22 cellular contexts compared by ENCODE assay signal in genomic region chr22:36936362-36937116, GRCh38. TPM values are rescaled to one million over a fixed set of nuclear protein-coding genes. Genes with fewer than 3 reads are reported as not detected.
DNase-seq lines count a peak whose midpoint lies in the region; ATAC-seq, FAIRE-seq and TF ChIP-seq lines count a peak whose summit lies in the region.
"Had no signal": no experiment of that assay in that cellular context is flagged by ENCODE, and none has a peak within 500 bp of the region (broad histone marks: within the 10 kb centered on the region; RNA-seq: fewer than 3 reads in every experiment).

No MANE protein-coding gene starts in this region.

- H3K36me3 ChIP-seq in OCI-LY3 (replicated peaks; ENCODE audit: low read depth, low read length): peaks cover 63% of the 10 kb centered on the region
- no peaks in the 10 kb centered on the region for H3K36me3 ChIP-seq in kidney (ENCODE audit: control insufficient read depth in 1 of 2, insufficient read depth in 2 of 2, low read length in 2 of 2)
- peaks cover 0 to 15% (median 7%) of the 10 kb centered on the region in 4 donors for H3K36me3 ChIP-seq in upper lobe of left lung
- H3K36me3 ChIP-seq in neural progenitor cell: no peaks in the 10 kb centered on the region
- H3K36me3 ChIP-seq in HAP-1 (replicated peaks): no peaks in the 10 kb centered on the region
- H3K36me3 ChIP-seq: brain microvascular endothelial cell, transverse colon had no signal

- no peak for FAIRE-seq in kidney (lab: Jason Lieb, UNC)
- FAIRE-seq: A549 had no signal

- H3K27ac ChIP-seq in OCI-LY3 (ENCODE audit: low read length) (peak overlapping the region; percentile 27), kidney (ENCODE audit: low read depth in 2 of 2, low read length in 2 of 2) (no peak overlapping the region), upper lobe of left lung (peak overlapping the region in 2 of 4 donors; percentile 21 to 63), neural progenitor cell (no peak overlapping the region)
- H3K27ac ChIP-seq: A549, brain microvascular endothelial cell, transverse colon had no signal

- H3K4me3 Mint-ChIP-seq in activated naive CD4-positive, alpha-beta T cell treated with anti-CD3 and anti-CD28 coated beads, Interleukin-2, amount 50 U/mL, for 24 hours: no peak overlapping the region
- no peak overlapping the region for H3K4me3 Mint-ChIP-seq in neural progenitor cell
- H3K4me3 Mint-ChIP-seq: activated CD4-positive, alpha-beta T cell treated with anti-CD3 and anti-CD28 coated beads, Interleukin-2, amount 10 ng/mL, durations not matched to agents 24 days and 14 days; CD8-positive, alpha-beta T cell; natural killer cell treated with Interleukin-12 subunit alpha and Interleukin-12 subunit beta and Interleukin-15 and Interleukin-18, amount 100 ng/mL, for 72 hours had no signal

- H3K9me3 ChIP-seq in OCI-LY3 (ENCODE audit: insufficient read depth, low read length): no peaks in the 10 kb centered on the region
- H3K9me3 ChIP-seq in kidney (ENCODE audit: control insufficient read depth in 1 of 2, low read length in 2 of 2): no peaks in the 10 kb centered on the region
- no peaks in the 10 kb centered on the region for H3K9me3 ChIP-seq in upper lobe of left lung
- H3K9me3 ChIP-seq in neural progenitor cell (ENCODE audit: low read depth): no peaks in the 10 kb centered on the region
- no peaks in the 10 kb centered on the region for H3K9me3 ChIP-seq in HAP-1
- H3K9me3 ChIP-seq: A549, transverse colon had no signal

- no peak for TF ChIP-seq POLR2A in upper lobe of left lung (IDR thresholded peaks at IDR 0.05)

- H3K4me1 Mint-ChIP-seq in activated naive CD4-positive, alpha-beta T cell treated with anti-CD3 and anti-CD28 coated beads, Interleukin-2, amount 50 U/mL, for 24 hours: no peaks in the 10 kb centered on the region
- no peaks in the 10 kb centered on the region for H3K4me1 Mint-ChIP-seq in neural progenitor cell

- H3K9ac ChIP-seq in OCI-LY3 (ENCODE audit: low read length): no peak overlapping the region
- no peak overlapping the region for H3K9ac ChIP-seq in kidney (ENCODE audit: low read length in 2 of 2)
- H3K9ac ChIP-seq in neural progenitor cell: no peak overlapping the region

- H3K4me3 ChIP-seq in OCI-LY3 (ENCODE audit: low read length): no peak overlapping the region
- no peak overlapping the region for H3K4me3 ChIP-seq in kidney (ENCODE audit: low read length in 2 of 2)
- no peak overlapping the region for H3K4me3 ChIP-seq in upper lobe of left lung
- no peak overlapping the region for H3K4me3 ChIP-seq in neural progenitor cell
- H3K4me3 ChIP-seq in HAP-1: no peak overlapping the region
- H3K4me3 ChIP-seq: A549, transverse colon had no signal

- WGBS in upper lobe of left lung, 2 donors: 79% methylated on average over 17 to 20 of the region's 20 CpGs

- intact Hi-C loops in kidney (cut with DNase I): no loop called here

- no peaks in the 10 kb centered on the region for H3K9me3 Mint-ChIP-seq in activated naive CD4-positive, alpha-beta T cell treated with anti-CD3 and anti-CD28 coated beads, Interleukin-2, amount 50 U/mL, for 24 hours
- H3K9me3 Mint-ChIP-seq in activated naive CD4-positive, alpha-beta T cell treated with anti-CD3 and anti-CD28 coated beads, Interleukin-2, amount 50 U/mL, for 72 hours: no peaks in the 10 kb centered on the region
- no peaks in the 10 kb centered on the region for H3K9me3 Mint-ChIP-seq in neural progenitor cell
- H3K9me3 Mint-ChIP-seq: activated CD4-positive, alpha-beta T cell treated with anti-CD3 and anti-CD28 coated beads, Interleukin-2, amount 10 ng/mL, durations not matched to agents 24 days and 14 days; CD8-positive, alpha-beta T cell; natural killer cell treated with Interleukin-12 subunit alpha and Interleukin-12 subunit beta and Interleukin-15 and Interleukin-18, amount 100 ng/mL, for 72 hours had no signal

- H3K36me3 Mint-ChIP-seq in activated naive CD4-positive, alpha-beta T cell treated with anti-CD3 and anti-CD28 coated beads, Interleukin-2, amount 50 U/mL, for 24 hours: no peaks in the 10 kb centered on the region
- no peaks in the 10 kb centered on the region for H3K36me3 Mint-ChIP-seq in activated naive CD4-positive, alpha-beta T cell treated with anti-CD3 and anti-CD28 coated beads, Interleukin-2, amount 50 U/mL, for 72 hours
- no peaks in the 10 kb centered on the region for H3K36me3 Mint-ChIP-seq in neural progenitor cell
- H3K36me3 Mint-ChIP-seq: CD8-positive, alpha-beta T cell; natural killer cell treated with Interleukin-12 subunit alpha and Interleukin-12 subunit beta and Interleukin-15 and Interleukin-18, amount 100 ng/mL, for 72 hours had no signal

- TF ChIP-seq CTCF in OCI-LY3 (IDR thresholded peaks at IDR 0.05; ENCODE audit: low read depth, low read length): no peak
- no peak for TF ChIP-seq CTCF in kidney (IDR thresholded peaks at IDR 0.05; ENCODE audit: borderline replicate concordance, extremely low read depth, insufficient read depth)
- TF ChIP-seq CTCF in upper lobe of left lung (IDR thresholded peaks at IDR 0.05): no peak
- TF ChIP-seq CTCF in neural progenitor cell (IDR thresholded peaks at IDR 0.05): no peak

- H3K4me2 ChIP-seq in OCI-LY3 (ENCODE audit: low read length) (no peak overlapping the region), neural progenitor cell (no peak overlapping the region)
- H3K4me2 ChIP-seq: A549 had no signal

- H3F3A ChIP-seq in neural progenitor cell (ENCODE audit: low read depth): no peaks in the 10 kb centered on the region

- no peaks in the 10 kb centered on the region for H3K27me3 Mint-ChIP-seq in activated naive CD4-positive, alpha-beta T cell treated with anti-CD3 and anti-CD28 coated beads, Interleukin-2, amount 50 U/mL, for 24 hours
- peaks cover 8% of the 10 kb centered on the region for H3K27me3 Mint-ChIP-seq in neural progenitor cell (ENCODE audit: insufficient read depth, low read depth)
- H3K27me3 Mint-ChIP-seq: activated CD4-positive, alpha-beta T cell treated with anti-CD3 and anti-CD28 coated beads, Interleukin-2, amount 10 ng/mL, durations not matched to agents 24 days and 14 days had no signal

- H3K27ac Mint-ChIP-seq in activated naive CD4-positive, alpha-beta T cell treated with anti-CD3 and anti-CD28 coated beads, Interleukin-2, amount 50 U/mL, for 24 hours: peak overlapping the region; percentile 46
- H3K27ac Mint-ChIP-seq in activated naive CD4-positive, alpha-beta T cell treated with anti-CD3 and anti-CD28 coated beads, Interleukin-2, amount 50 U/mL, for 72 hours: peak overlapping the region in 1 of 2 donors; percentile 60
- H3K27ac Mint-ChIP-seq in neural progenitor cell: no peak overlapping the region
- H3K27ac Mint-ChIP-seq: activated CD4-positive, alpha-beta T cell treated with anti-CD3 and anti-CD28 coated beads, Interleukin-2, amount 10 ng/mL, durations not matched to agents 24 days and 14 days; CD8-positive, alpha-beta T cell had no signal

- H3K4me1 ChIP-seq in OCI-LY3 (ENCODE audit: low read length): peaks cover 19% of the 10 kb centered on the region
- no peaks in the 10 kb centered on the region for H3K4me1 ChIP-seq in kidney (ENCODE audit: control insufficient read depth in 1 of 2, insufficient read depth in 1 of 2, low read depth in 1 of 2, low read length in 2 of 2)
- peaks cover 0 to 4% (median 0%) of the 10 kb centered on the region in 4 donors for H3K4me1 ChIP-seq in upper lobe of left lung
- H3K4me1 ChIP-seq in neural progenitor cell: no peaks in the 10 kb centered on the region
- no peaks in the 10 kb centered on the region for H3K4me1 ChIP-seq in HAP-1
- H3K4me1 ChIP-seq: A549, transverse colon had no signal

- no peak for ATAC-seq in activated naive CD4-positive, alpha-beta T cell treated with anti-CD3 and anti-CD28 coated beads, Interleukin-2, amount 50 U/mL, for 72 hours
- ATAC-seq in upper lobe of left lung (ENCODE audit: low FRiP score in 2 of 2): no peak
- ATAC-seq: A549; CD8-positive, alpha-beta T cell; natural killer cell treated with Interleukin-12 subunit alpha and Interleukin-12 subunit beta and Interleukin-15 and Interleukin-18, amount 100 ng/mL, for 72 hours had no signal

- H3K27me3 ChIP-seq in OCI-LY3 (ENCODE audit: low read depth, low read length) (no peaks in the 10 kb centered on the region), upper lobe of left lung (no peaks in the 10 kb centered on the region), neural progenitor cell (no peaks in the 10 kb centered on the region), HAP-1 (ENCODE audit: low read depth) (peaks cover under 1% of the 10 kb centered on the region)
- H3K27me3 ChIP-seq: brain microvascular endothelial cell, transverse colon had no signal

- H2AFZ ChIP-seq in OCI-LY3 (ENCODE audit: low read depth, low read length) (no peak overlapping the region), neural progenitor cell (replicated peaks) (no peak overlapping the region)

- DNase-seq in activated naive CD4-positive, alpha-beta T cell treated with anti-CD3 and anti-CD28 coated beads, Interleukin-2, amount 50 U/mL, for 72 hours (ENCODE audit: low spot score in 2 of 2): no peak
- DNase-seq in kidney: peak; percentile 59
- peak; percentile 62 to 65 for DNase-seq in upper lobe of left lung
- no peak for DNase-seq in neural progenitor cell (ENCODE audit: low spot score)
- no peak for DNase-seq in HAP-1 (ENCODE audit: low spot score in 2 of 2)
- DNase-seq in cerebellar nuclear complex (lab: John Stamatoyannopoulos, UW): no peak
- DNase-seq: activated CD4-positive, alpha-beta T cell treated with anti-CD3 and anti-CD28 coated beads, Interleukin-2, amount 10 ng/mL, durations not matched to agents 24 days and 14 days; activated T-cell treated with anti-CD3 and anti-CD28 coated beads, Interleukin-2, amount 50 U/mL, for 1 hour; brain microvascular endothelial cell; DMS79 treated with DMSO at 0.1 percent for 48 hours; erythroblast; mesendoderm; NCI-H1694; SIG-M5; stimulated activated naive CD4-positive, alpha-beta T cell treated with Interleukin-2 at 50 U/mL for 16 hours; transverse colon had no signal

- H3K79me2 ChIP-seq in OCI-LY3 (ENCODE audit: low read length) (peaks cover under 1% of the 10 kb centered on the region; the same call in 1 of the 2 replicates), neural progenitor cell (ENCODE audit: low read depth) (no peaks in the 10 kb centered on the region)

- in situ Hi-C loops in HAP-1 (cut with MboI; ENCODE audit: low sequenced_read_pairs): no loop called here

- 0 out of 2 replicates have a peak, but pooled peaks cover 8% of the 10 kb centered on the region for H4K20me1 ChIP-seq in OCI-LY3 (ENCODE audit: insufficient read depth, low read length)
- no peaks in the 10 kb centered on the region for H4K20me1 ChIP-seq in neural progenitor cell (ENCODE audit: low read depth)

- TF ChIP-seq EP300 in upper lobe of left lung (IDR thresholded peaks at IDR 0.05): no peak

RNA-seq across cellular contexts. Expression of gene CSF2RB, which starts 23.1 kb away (rescaled TPM):
- 1 to 10 TPM in 1 of 2 donors, under 1 TPM in 1; 0.87 to 1.4 TPM for total RNA-seq in activated naive CD4-positive, alpha-beta T cell treated with anti-CD3 and anti-CD28 coated beads, Interleukin-2, amount 50 U/mL, for 72 hours
- total RNA-seq in kidney (11.4 TPM), upper lobe of left lung (10 to 100 TPM in 5 of 6 donors, 1 to 10 TPM in 1; 8.2 to 43.0 (median 24.2) TPM), neural progenitor cell (ENCODE audit: low replicate concordance) (0.03 TPM in 1 of 2 replicates, not detected in the other)
- polyA plus RNA-seq in kidney (ENCODE audit: insufficient read depth, low read depth, low replicate concordance): 1.0 TPM
- total RNA-seq: HT1080 had no signal
- polyA plus RNA-seq: A549 had no signal

Comparison
In these comparisons a context has a peak if more than half of its experiments do, and no peak if none do; other contexts are left out.
1. DNase-seq: peak in kidney (single experiment) and upper lobe of left lung (2 of 2); none in activated naive CD4-positive, alpha-beta T cell treated with anti-CD3 and anti-CD28 coated beads, Interleukin-2, amount 50 U/mL, for 72 hours (0 of 2), neural progenitor cell (single experiment), HAP-1 (0 of 2) and cerebellar nuclear complex (0 of 2).